In the genomic region with DNA sequence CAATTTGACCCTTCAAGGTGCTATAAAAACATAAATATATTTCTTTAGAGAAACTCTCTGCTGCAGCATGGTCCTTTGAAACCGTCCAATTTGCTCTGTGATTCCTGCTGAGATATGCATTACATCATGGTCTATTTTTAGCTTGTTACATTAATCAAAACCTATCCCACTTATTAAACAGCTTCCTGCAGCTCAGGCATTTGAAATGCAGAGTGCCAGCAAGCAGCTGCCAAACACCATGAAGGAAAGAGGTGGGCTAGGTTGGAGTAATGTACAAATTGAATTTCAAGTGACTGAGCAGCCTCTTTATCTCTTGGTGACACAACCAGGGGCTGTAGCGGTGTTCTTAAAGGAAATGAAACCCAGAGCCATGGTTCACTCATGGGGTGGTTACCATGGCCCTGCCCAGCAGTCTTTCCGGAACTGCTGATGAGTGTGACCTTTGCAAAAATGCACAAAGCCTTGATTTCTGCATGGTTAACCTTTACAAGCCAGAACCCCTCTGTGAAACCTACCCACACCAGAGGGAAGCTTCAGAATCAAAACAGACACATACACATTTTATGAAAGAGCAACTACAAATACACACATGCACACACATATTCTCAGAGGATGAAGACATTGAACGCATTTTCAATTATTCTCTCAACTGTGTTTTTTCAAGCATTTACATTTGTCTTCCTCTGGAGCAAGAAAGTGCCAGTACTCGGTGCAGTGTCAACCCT, we compare ENCODE assay signal across 9 cellular contexts.
A peak's percentile ranks its signal among the peaks of the same experiment; 100 is the strongest.
DNase-seq lines count a peak whose midpoint lies in the region; ATAC-seq and TF ChIP-seq lines count a peak whose summit lies in the region.
"Had no signal": no experiment of that assay in that cellular context is flagged by ENCODE, and none has a peak within 500 bp of the region (broad histone marks: within the 10 kb centered on the region; RNA-seq: fewer than 3 reads in every experiment).

No MANE protein-coding gene starts in this region.

- no peaks in the 10 kb centered on the region for H3K36me3 Mint-ChIP-seq in central memory CD8-positive, alpha-beta T cell (ENCODE audit: insufficient read depth)

- in situ Hi-C loops in Caki2 (cut with HindIII; ENCODE audit: low pct_unique_long_range_greater_than_20kb, low sequenced_read_pairs) = no loop called here

- H3K4me1 Mint-ChIP-seq in central memory CD8-positive, alpha-beta T cell = no peaks in the 10 kb centered on the region

- H3K9me3 ChIP-seq in smooth muscle cell (replicated peaks; ENCODE audit: low read depth) = no peaks in the 10 kb centered on the region
- H3K9me3 ChIP-seq: tibial artery had no signal

- no peak overlapping the region for H3K4me3 Mint-ChIP-seq in central memory CD8-positive, alpha-beta T cell

- no peaks in the 10 kb centered on the region for H4K20me1 ChIP-seq in smooth muscle cell (ENCODE audit: low read depth)

- H3K9me3 Mint-ChIP-seq in central memory CD8-positive, alpha-beta T cell = no peaks in the 10 kb centered on the region

- 39% methylated on average over 5 of the region's 5 CpGs for WGBS in smooth muscle cell (ENCODE audit: low lambda C conversion rate)

- H2AFZ ChIP-seq in smooth muscle cell (ENCODE audit: low read depth) = no peak overlapping the region

- no peaks in the 10 kb centered on the region for H3K27me3 Mint-ChIP-seq in central memory CD8-positive, alpha-beta T cell

- H3K27ac Mint-ChIP-seq in central memory CD8-positive, alpha-beta T cell (ENCODE audit: low read depth) = no peak overlapping the region

- no peaks in the 10 kb centered on the region for H3K79me2 ChIP-seq in smooth muscle cell (ENCODE audit: low read depth)

- peaks cover 49% of the 10 kb centered on the region for H3K4me1 ChIP-seq in smooth muscle cell (ENCODE audit: low read depth)

- H3K36me3 ChIP-seq in smooth muscle cell (ENCODE audit: low read depth) = no peaks in the 10 kb centered on the region
- H3K36me3 ChIP-seq: tibial artery had no signal

- H3K27me3 ChIP-seq in smooth muscle cell (ENCODE audit: low read depth) = no peaks in the 10 kb centered on the region
- H3K27me3 ChIP-seq: tibial artery had no signal

- DNase-seq in Caki2 (ENCODE audit: low read depth) = peak; percentile 78
- peak; percentile 33 for DNase-seq in NCI-H345 treated with DMSO at 0.1 percent for 48 hours (lab: John Stamatoyannopoulos, UW; ENCODE audit: unreplicated experiment)
- DNase-seq in central memory CD8-positive, alpha-beta T cell (ENCODE audit: low spot score in 2 of 2) = no peak
- DNase-seq in smooth muscle cell (lab: John Stamatoyannopoulos, UW; ENCODE audit: unreplicated experiment) = no peak
- DNase-seq in activated CD8-positive, alpha-beta memory T cell treated with anti-CD3 and anti-CD28 coated beads for 24 hours = no peak
- DNase-seq in stimulated activated CD4-positive, alpha-beta T cell treated with anti-CD3 and anti-CD28 coated beads, Interleukin-12 subunit alpha, Interleukin-12 subunit beta, amount 100 ng/mL, for 4 hours = no peak

- no peak for TF ChIP-seq CTCF in smooth muscle cell (IDR thresholded peaks at IDR 0.05; ENCODE audit: borderline replicate concordance, insufficient read depth, poor library complexity, severe bottlenecking)

- peak; percentile 100 for ATAC-seq in GM18907 (IDR thresholded peaks at IDR 0.05; ENCODE audit: unreplicated experiment)
- ATAC-seq in HG03045 (IDR thresholded peaks at IDR 0.05; ENCODE audit: unreplicated experiment) = peak; percentile 99
- peak; percentile 43 for ATAC-seq in central memory CD8-positive, alpha-beta T cell (replicated peaks; ENCODE audit: extremely low read depth, poor library complexity, severe bottlenecking)

- no peak overlapping the region for H3K27ac ChIP-seq in smooth muscle cell (ENCODE audit: low read depth)
- H3K27ac ChIP-seq: tibial artery had no signal

- no peak overlapping the region for H3K9ac ChIP-seq in smooth muscle cell (ENCODE audit: low read depth)

- H3K4me2 ChIP-seq in smooth muscle cell = peak overlapping the region; percentile 23

- H3K4me3 ChIP-seq in smooth muscle cell = no peak overlapping the region
- H3K4me3 ChIP-seq: tibial artery had no signal

- H3F3A ChIP-seq in smooth muscle cell (ENCODE audit: low read depth) = no peaks in the 10 kb centered on the region

Comparison
In these comparisons a context has a peak if more than half of its experiments do, and no peak if none do; other contexts are left out.
1. DNase-seq: peak in Caki2 (single experiment) and NCI-H345 treated with DMSO at 0.1 percent for 48 hours (single experiment); none in central memory CD8-positive, alpha-beta T cell (0 of 2), smooth muscle cell (single experiment), activated CD8-positive, alpha-beta memory T cell treated with anti-CD3 and anti-CD28 coated beads for 24 hours (single experiment) and stimulated activated CD4-positive, alpha-beta T cell treated with anti-CD3 and anti-CD28 coated beads, Interleukin-12 subunit alpha, Interleukin-12 subunit beta, amount 100 ng/mL, for 4 hours (single experiment).
2. ATAC-seq: peak in every context shown above with its lines; median percentile 100 in GM18907; 99 in HG03045; 43 in central memory CD8-positive, alpha-beta T cell.